6 cellular contexts compared by ENCODE assay signal in genomic region chr14:103521438-103521961, GRCh38. TPM values are rescaled to one million over a fixed set of nuclear protein-coding genes. Genes with fewer than 3 reads are reported as not detected.
DNase-seq lines count a peak whose midpoint lies in the region; ATAC-seq, FAIRE-seq and TF ChIP-seq lines count a peak whose summit lies in the region.

No MANE protein-coding gene starts in this region.

- TF ChIP-seq EP300 in Ishikawa (IDR thresholded peaks at IDR 0.05; ENCODE audit: borderline replicate concordance), result no peak

- H3K4me3 ChIP-seq in heart right ventricle (peak overlapping the region; percentile 48 to 63 (median 60)), thoracic aorta (peak overlapping the region; percentile 81)

- FAIRE-seq in RCC 7860 (lab: Jason Lieb, UNC), result no peak

- WGBS in heart right ventricle, 2 donors, result 0% methylated on average over 48 to 77 of the region's 78 CpGs

- ATAC-seq in heart right ventricle (peak; percentile 32 to 56 (median 47)), thoracic aorta (ENCODE audit: insufficient number of reproducible peaks, low FRiP score, low read depth) (no peak)

- no peaks in the 10 kb centered on the region for H3K36me3 ChIP-seq in heart right ventricle
- H3K36me3 ChIP-seq in thoracic aorta, result no peaks in the 10 kb centered on the region

- H3K9me3 ChIP-seq in heart right ventricle (no peaks in the 10 kb centered on the region), thoracic aorta (no peaks in the 10 kb centered on the region)

- intact Hi-C loops in heart right ventricle (cut with DNase I), result no loop called here

- TF ChIP-seq CTCF in 22Rv1 (IDR thresholded peaks at IDR 0.05) (peak; percentile 10; the same call in 1 of the 2 replicates), heart right ventricle (IDR thresholded peaks at IDR 0.05) (no peak), thoracic aorta (IDR thresholded peaks at IDR 0.05) (peak; percentile 3)

- no peak for TF ChIP-seq RAD21 in Ishikawa (IDR thresholded peaks at IDR 0.05; ENCODE audit: low read depth)

- H3K4me1 ChIP-seq in heart right ventricle (peaks cover 37 to 87% (median 61%) of the 10 kb centered on the region in 9 donors), thoracic aorta (ENCODE audit: control insufficient read depth in 1 of 2, low read depth in 2 of 2) (peaks cover 14 to 50% of the 10 kb centered on the region in 2 donors)

- DNase-seq in heart right ventricle, result peak in 1 of 2 donors; percentile 75
- no peak for DNase-seq in thoracic aorta (ENCODE audit: low spot score)
- DNase-seq in GOT3 (lab: John Stamatoyannopoulos, UW), result no peak
- no peak for DNase-seq in RCC 7860 (ENCODE audit: low spot score)

- H3K27me3 ChIP-seq in heart right ventricle (peaks cover 0 to 42% (median 0%) of the 10 kb centered on the region in 7 donors), thoracic aorta (replicated peaks; ENCODE audit: insufficient read depth) (no peaks in the 10 kb centered on the region)

- H3K27ac ChIP-seq in 22Rv1 (peak overlapping the region; percentile 96), heart right ventricle (peak overlapping the region; percentile 50 to 87 (median 74)), thoracic aorta (peak overlapping the region; percentile 38 to 66)

TF ChIP-seq in Ishikawa, 13 proteins besides CTCF, POLR2A, EP300 and RAD21:
- TF ChIP-seq ZBTB7A (IDR thresholded peaks at IDR 0.05; ENCODE audit: low read depth) (peak; percentile 22; the same call in 1 of the 2 replicates), EGR1 (IDR thresholded peaks at IDR 0.05) (no peak), NFIC (IDR thresholded peaks at IDR 0.05) (no peak), CEBPB (IDR thresholded peaks at IDR 0.05) (no peak), YY1 (IDR thresholded peaks at IDR 0.05; ENCODE audit: low read depth) (0 out of 2 replicates have a peak, but pooled peaks have one; percentile 9)

RNA-seq across cellular contexts. Expression of gene CKB, which starts 1.1 kb away (rescaled TPM):
- total RNA-seq in heart right ventricle, result 100 to 1,000 TPM; 273 to 896 (median 534) TPM
- polyA plus RNA-seq in heart right ventricle, result 1,000 to 10,000 TPM in 1 of 2 donors, 100 to 1,000 TPM in 1; 717 to 1,062 TPM
- total RNA-seq in thoracic aorta, result 100 to 1,000 TPM; 109 to 159 TPM

RNA-seq across cellular contexts. Expression of gene TRMT61A, which starts 7.5 kb away (rescaled TPM):
- 1 to 10 TPM; 2.9 to 7.5 (median 3.8) TPM for total RNA-seq in heart right ventricle
- 10 to 100 TPM in 1 of 2 donors, 1 to 10 TPM in 1; 8.6 to 14.7 TPM for polyA plus RNA-seq in heart right ventricle
- total RNA-seq in thoracic aorta, result 10 to 100 TPM; 18.6 to 18.8 TPM

RNA-seq across cellular contexts. Expression of gene BAG5, which starts 41.0 kb away (rescaled TPM):
- 10 to 100 TPM; 14.0 to 19.7 (median 16.8) TPM for total RNA-seq in heart right ventricle
- 1 to 10 TPM; 5.0 to 9.9 TPM for polyA plus RNA-seq in heart right ventricle
- total RNA-seq in thoracic aorta, result 10 to 100 TPM; 21.0 to 34.9 TPM

RNA-seq across cellular contexts. Expression of gene COA8, which starts 41.3 kb away (rescaled TPM):
- total RNA-seq in heart right ventricle (10 to 100 TPM; 33.3 to 53.9 (median 40.3) TPM), thoracic aorta (10 to 100 TPM in 1 of 2 donors, 1 to 10 TPM in 1; 8.0 to 17.6 TPM)
- 100 to 1,000 TPM in 1 of 2 donors, 10 to 100 TPM in 1; 51.6 to 141 TPM for polyA plus RNA-seq in heart right ventricle

Comparison
In these comparisons a context has a peak if more than half of its experiments do, and no peak if none do; other contexts are left out.
1. CTCF ChIP-seq: peak in 22Rv1 (single experiment) and thoracic aorta (single experiment); none in heart right ventricle (0 of 9).
2. Peak in every context shown above with its lines, with median percentiles within 50 percentile points of each other: H3K27ac ChIP-seq.